10 cellular contexts compared by ENCODE assay signal in the genomic region with DNA sequence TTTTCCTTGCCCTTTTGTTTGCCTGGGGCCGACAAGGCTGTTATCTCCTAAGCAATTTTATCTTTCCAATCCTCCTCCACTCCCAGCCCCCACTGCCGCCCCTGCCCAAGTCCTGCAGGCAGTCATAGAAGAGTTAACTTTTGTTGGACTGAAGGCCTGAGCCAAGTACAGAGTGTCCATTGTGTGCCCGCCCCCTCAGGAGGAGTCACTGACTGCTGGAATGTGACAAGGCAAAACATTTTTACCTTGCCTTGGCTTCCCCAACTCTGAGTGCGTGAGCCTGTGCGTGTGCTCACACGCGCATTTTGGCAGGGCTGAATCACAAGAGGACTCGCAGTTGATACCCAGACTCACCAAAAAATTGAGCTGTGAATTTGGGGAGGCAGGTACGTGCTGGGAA. TPM values are rescaled to one million over a fixed set of nuclear protein-coding genes. Genes with fewer than 3 reads are reported as not detected.
DNase-seq lines count a peak whose midpoint lies in the region; ATAC-seq and TF ChIP-seq lines count a peak whose summit lies in the region.
"Had no signal": no experiment of that assay in that cellular context is flagged by ENCODE, and none has a peak within 500 bp of the region (broad histone marks: within the 10 kb centered on the region; RNA-seq: fewer than 3 reads in every experiment).

No MANE protein-coding gene starts in this region.

- peaks cover 0 to 5% (median 0%) of the 10 kb centered on the region in 3 donors for H3K36me3 Mint-ChIP-seq in CD8-positive, alpha-beta memory T cell

- H3K27me3 ChIP-seq in breast epithelium, result no peaks in the 10 kb centered on the region
- no peaks in the 10 kb centered on the region for H3K27me3 ChIP-seq in psoas muscle (ENCODE audit: insufficient read depth in 3 of 3, low read length in 2 of 3)
- no peaks in the 10 kb centered on the region for H3K27me3 ChIP-seq in CD8-positive, alpha-beta memory T cell (ENCODE audit: insufficient read depth, low read length, poor library complexity, severe bottlenecking)
- H3K27me3 ChIP-seq in left lung, result peaks cover 0 to 5% of the 10 kb centered on the region in 2 donors

- H3K9me3 ChIP-seq in breast epithelium (no peaks in the 10 kb centered on the region), psoas muscle (no peaks in the 10 kb centered on the region), left lung (no peaks in the 10 kb centered on the region)
- no peaks in the 10 kb centered on the region for H3K9me3 ChIP-seq in CD8-positive, alpha-beta memory T cell (ENCODE audit: low read length)

- H3K27ac ChIP-seq in breast epithelium (peak overlapping the region; percentile 80 to 83), psoas muscle (peak overlapping the region; percentile 75), left lung (no peak overlapping the region)
- H3K27ac ChIP-seq in CD8-positive, alpha-beta memory T cell (ENCODE audit: low read depth, low read length), result no peak overlapping the region
- H3K27ac ChIP-seq: PC-9 had no signal

- DNase-seq in COLO829 (ENCODE audit: low spot score) (peak; percentile 35), breast epithelium (ENCODE audit: low spot score in 2 of 2) (peak; percentile 58 to 76), islet precursor cell (peak; percentile 93), psoas muscle (peak; percentile 31 to 67), GF-D8 (lab: John Stamatoyannopoulos, UW) (no peak), left lung (no peak), hippocampal formation (lab: John Stamatoyannopoulos, UW) (no peak)
- no peak for DNase-seq in CD8-positive, alpha-beta memory T cell
- DNase-seq: NCI-H2081 treated with DMSO at 0.1 percent for 48 hours, PC-9 had no signal

- TF ChIP-seq POLR2A in breast epithelium (IDR thresholded peaks at IDR 0.05), result no peak

- H3K4me1 ChIP-seq in breast epithelium, result peaks cover 3 to 6% of the 10 kb centered on the region in 2 donors
- peaks cover 53% of the 10 kb centered on the region for H3K4me1 ChIP-seq in psoas muscle
- H3K4me1 ChIP-seq in CD8-positive, alpha-beta memory T cell (ENCODE audit: insufficient read depth, low read length), result peaks cover 7% of the 10 kb centered on the region
- no peaks in the 10 kb centered on the region for H3K4me1 ChIP-seq in left lung

- CTCF ChIA-PET in CD8-positive, alpha-beta memory T cell (lab: Charles Lee), result interaction anchor here (0.5 kb wide), 1 partner anchor 244 kb away, joined by 3 read pairs; no protein-coding TSS in a partner anchor

- H3K4me3 ChIP-seq in breast epithelium, result peak overlapping the region in 2 of 3 donors; percentile 39 to 61
- peak overlapping the region; percentile 55 for H3K4me3 ChIP-seq in psoas muscle
- no peak overlapping the region for H3K4me3 ChIP-seq in CD8-positive, alpha-beta memory T cell (ENCODE audit: low read length)
- no peak overlapping the region for H3K4me3 ChIP-seq in left lung
- H3K4me3 ChIP-seq: PC-9 had no signal

- TF ChIP-seq CTCF in breast epithelium (IDR thresholded peaks at IDR 0.05) (no peak), psoas muscle (IDR thresholded peaks at IDR 0.05) (no peak), left lung (IDR thresholded peaks at IDR 0.05) (no peak)

- no peaks in the 10 kb centered on the region for H3K27me3 Mint-ChIP-seq in CD8-positive, alpha-beta memory T cell

- WGBS in psoas muscle, 3 donors, result 33 to 50% (median 34%) methylated on average over 9 of the region's 9 CpGs

- no peaks in the 10 kb centered on the region for H3K9me3 Mint-ChIP-seq in CD8-positive, alpha-beta memory T cell

- intact Hi-C loops in breast epithelium (cut with DNase I; ENCODE audit: low total_unique reads) (no loop called here), psoas muscle (cut with DNase I) (no loop called here), left lung (cut with DNase I) (no loop called here)

- H3K36me3 ChIP-seq in breast epithelium (no peaks in the 10 kb centered on the region), psoas muscle (ENCODE audit: insufficient read depth in 1 of 2, low read depth in 1 of 2) (no peaks in the 10 kb centered on the region), left lung (no peaks in the 10 kb centered on the region)
- H3K36me3 ChIP-seq in CD8-positive, alpha-beta memory T cell (ENCODE audit: insufficient read depth, low read length), result no peaks in the 10 kb centered on the region

- H3K4me3 Mint-ChIP-seq in CD8-positive, alpha-beta memory T cell, result no peak overlapping the region

- POLR2A ChIA-PET in CD8-positive, alpha-beta memory T cell (lab: Charles Lee), result no interaction called here

- H3K27ac Mint-ChIP-seq in CD8-positive, alpha-beta memory T cell, result no peak overlapping the region

- peaks cover 4 to 15% (median 13%) of the 10 kb centered on the region in 3 donors for H3K4me1 Mint-ChIP-seq in CD8-positive, alpha-beta memory T cell

- peak; percentile 68 to 88 (median 86) for ATAC-seq in psoas muscle
- no peak for ATAC-seq in left lung

RNA-seq across cellular contexts. Expression of gene SETBP1, which starts 16.2 kb away (rescaled TPM):
- 10 to 100 TPM; 26.2 to 40.1 (median 37.0) TPM for total RNA-seq in breast epithelium
- total RNA-seq in psoas muscle, result 10 to 100 TPM; 10.5 to 21.0 (median 20.2) TPM
- polyA plus RNA-seq in psoas muscle, result 1 to 10 TPM in 2 of 3 donors, under 1 TPM in 1; 0.61 to 4.8 (median 2.5) TPM
- 10 to 100 TPM; 13.9 to 14.1 TPM for total RNA-seq in CD8-positive, alpha-beta memory T cell
- polyA plus RNA-seq in CD8-positive, alpha-beta memory T cell, result 0.22 TPM
- total RNA-seq in left lung, result 10 to 100 TPM; 26.4 to 27.5 TPM

Comparison
In these comparisons a context has a peak if more than half of its experiments do, and no peak if none do; other contexts are left out.
1. DNase-seq: peak in COLO829 (single experiment), breast epithelium (2 of 2), islet precursor cell (single experiment) and psoas muscle (2 of 2); none in CD8-positive, alpha-beta memory T cell (0 of 5), GF-D8 (single experiment), left lung (0 of 2) and hippocampal formation (0 of 2).
2. H3K27ac ChIP-seq: peak in breast epithelium (2 of 2) and psoas muscle (single experiment); none in CD8-positive, alpha-beta memory T cell (single experiment) and left lung (0 of 2).
3. H3K4me3 ChIP-seq: peak in breast epithelium (2 of 3) and psoas muscle (single experiment); none in CD8-positive, alpha-beta memory T cell (single experiment) and left lung (0 of 2).